9 cellular contexts compared by ENCODE assay signal in genomic region chr17:32523827-32524552, GRCh38. TPM values are rescaled to one million over a fixed set of nuclear protein-coding genes. Genes with fewer than 3 reads are reported as not detected.
DNase-seq lines count a peak whose midpoint lies in the region; ATAC-seq and TF ChIP-seq lines count a peak whose summit lies in the region.
"Had no signal": no experiment of that assay in that cellular context is flagged by ENCODE, and none has a peak within 500 bp of the region (broad histone marks: within the 10 kb centered on the region; RNA-seq: fewer than 3 reads in every experiment).

No MANE protein-coding gene starts in this region.

- no peaks in the 10 kb centered on the region for H3K9me3 Mint-ChIP-seq in activated naive CD8-positive, alpha-beta T cell (ENCODE audit: low read depth)

- H3K36me3 Mint-ChIP-seq in activated naive CD8-positive, alpha-beta T cell = no peaks in the 10 kb centered on the region

- TF ChIP-seq CTCF in GM12865 (IDR thresholded peaks at IDR 0.05; ENCODE audit: insufficient read depth, low read depth, low read length, missing control alignments) = no peak

- peak overlapping the region; percentile 33 for H3K4me3 ChIP-seq in GM12865 (ENCODE audit: low read depth, low read length)
- H3K4me3 ChIP-seq: upper lobe of left lung had no signal

- H3K27ac Mint-ChIP-seq in activated naive CD8-positive, alpha-beta T cell = peak overlapping the region; percentile 96

- DNase-seq in GM12865 (ENCODE audit: low read depth) = peak; percentile 93
- DNase-seq in NCI-H226 = no peak
- DNase-seq in mucosa of gallbladder (ENCODE audit: low spot score) = no peak
- DNase-seq in NCI-H774 (lab: John Stamatoyannopoulos, UW) = no peak
- DNase-seq in cortex of kidney (lab: John Stamatoyannopoulos, UW) = no peak
- DNase-seq: upper lobe of left lung had no signal

- H3K27me3 Mint-ChIP-seq in activated naive CD8-positive, alpha-beta T cell = no peaks in the 10 kb centered on the region

- ATAC-seq in GM19452 (IDR thresholded peaks at IDR 0.05; ENCODE audit: unreplicated experiment) (peak; percentile 58), HG03354 (IDR thresholded peaks at IDR 0.05; ENCODE audit: poor library complexity, severe bottlenecking, unreplicated experiment) (peak; percentile 55)

- H3K4me3 Mint-ChIP-seq in activated naive CD8-positive, alpha-beta T cell = peak overlapping the region; percentile 79

- peaks cover 60% of the 10 kb centered on the region for H3K4me1 Mint-ChIP-seq in activated naive CD8-positive, alpha-beta T cell (ENCODE audit: low read depth)

RNA-seq across cellular contexts. Expression of gene CDK5R1, which starts 37.2 kb away (rescaled TPM):
- 2.0 TPM for total RNA-seq in mucosa of gallbladder
